1 cellular context compared by ENCODE assay signal in the genomic region with DNA sequence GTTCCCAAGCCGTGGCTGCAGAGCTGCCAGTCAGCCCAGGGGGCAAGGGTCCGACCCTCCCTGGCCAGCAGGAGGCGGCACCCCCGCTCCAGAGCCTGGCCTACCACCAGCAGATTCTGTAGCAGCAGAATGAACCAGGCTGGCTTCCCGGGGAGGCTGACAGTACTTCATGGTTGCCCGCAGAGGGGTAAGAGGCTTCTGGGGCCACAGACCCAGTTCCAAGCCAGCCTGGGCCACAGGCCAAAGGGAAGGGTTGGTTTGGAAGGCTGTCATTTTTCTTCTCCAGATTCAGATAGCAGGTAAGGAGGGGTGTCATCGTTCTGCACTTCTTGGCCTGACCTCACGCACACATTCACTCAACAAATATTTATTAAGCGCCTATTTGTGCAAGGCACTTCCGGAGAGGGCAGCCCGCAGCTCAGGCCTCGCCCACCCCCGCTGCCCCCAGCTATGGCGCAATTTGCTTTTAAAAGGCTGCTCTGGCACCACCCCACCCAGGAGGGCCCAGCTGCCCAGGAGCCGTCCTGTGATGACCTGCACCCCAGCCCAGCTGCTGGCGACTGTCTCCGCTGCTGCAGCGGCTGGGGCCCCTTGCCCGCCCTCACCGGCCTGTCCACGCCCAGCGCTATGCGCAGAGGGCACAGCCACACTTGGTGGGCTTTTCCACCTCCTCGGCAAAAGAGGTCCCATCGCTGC.
A peak's percentile ranks its signal among the peaks of the same experiment; 100 is the strongest.
TF ChIP-seq lines count a peak whose summit lies in the region.

No MANE protein-coding gene starts in this region.

TF ChIP-seq in HepG2, 621 proteins besides CTCF, POLR2A, EP300 and RAD21 (continued from another document and continues in another):
- TF ChIP-seq, protein P1, sequence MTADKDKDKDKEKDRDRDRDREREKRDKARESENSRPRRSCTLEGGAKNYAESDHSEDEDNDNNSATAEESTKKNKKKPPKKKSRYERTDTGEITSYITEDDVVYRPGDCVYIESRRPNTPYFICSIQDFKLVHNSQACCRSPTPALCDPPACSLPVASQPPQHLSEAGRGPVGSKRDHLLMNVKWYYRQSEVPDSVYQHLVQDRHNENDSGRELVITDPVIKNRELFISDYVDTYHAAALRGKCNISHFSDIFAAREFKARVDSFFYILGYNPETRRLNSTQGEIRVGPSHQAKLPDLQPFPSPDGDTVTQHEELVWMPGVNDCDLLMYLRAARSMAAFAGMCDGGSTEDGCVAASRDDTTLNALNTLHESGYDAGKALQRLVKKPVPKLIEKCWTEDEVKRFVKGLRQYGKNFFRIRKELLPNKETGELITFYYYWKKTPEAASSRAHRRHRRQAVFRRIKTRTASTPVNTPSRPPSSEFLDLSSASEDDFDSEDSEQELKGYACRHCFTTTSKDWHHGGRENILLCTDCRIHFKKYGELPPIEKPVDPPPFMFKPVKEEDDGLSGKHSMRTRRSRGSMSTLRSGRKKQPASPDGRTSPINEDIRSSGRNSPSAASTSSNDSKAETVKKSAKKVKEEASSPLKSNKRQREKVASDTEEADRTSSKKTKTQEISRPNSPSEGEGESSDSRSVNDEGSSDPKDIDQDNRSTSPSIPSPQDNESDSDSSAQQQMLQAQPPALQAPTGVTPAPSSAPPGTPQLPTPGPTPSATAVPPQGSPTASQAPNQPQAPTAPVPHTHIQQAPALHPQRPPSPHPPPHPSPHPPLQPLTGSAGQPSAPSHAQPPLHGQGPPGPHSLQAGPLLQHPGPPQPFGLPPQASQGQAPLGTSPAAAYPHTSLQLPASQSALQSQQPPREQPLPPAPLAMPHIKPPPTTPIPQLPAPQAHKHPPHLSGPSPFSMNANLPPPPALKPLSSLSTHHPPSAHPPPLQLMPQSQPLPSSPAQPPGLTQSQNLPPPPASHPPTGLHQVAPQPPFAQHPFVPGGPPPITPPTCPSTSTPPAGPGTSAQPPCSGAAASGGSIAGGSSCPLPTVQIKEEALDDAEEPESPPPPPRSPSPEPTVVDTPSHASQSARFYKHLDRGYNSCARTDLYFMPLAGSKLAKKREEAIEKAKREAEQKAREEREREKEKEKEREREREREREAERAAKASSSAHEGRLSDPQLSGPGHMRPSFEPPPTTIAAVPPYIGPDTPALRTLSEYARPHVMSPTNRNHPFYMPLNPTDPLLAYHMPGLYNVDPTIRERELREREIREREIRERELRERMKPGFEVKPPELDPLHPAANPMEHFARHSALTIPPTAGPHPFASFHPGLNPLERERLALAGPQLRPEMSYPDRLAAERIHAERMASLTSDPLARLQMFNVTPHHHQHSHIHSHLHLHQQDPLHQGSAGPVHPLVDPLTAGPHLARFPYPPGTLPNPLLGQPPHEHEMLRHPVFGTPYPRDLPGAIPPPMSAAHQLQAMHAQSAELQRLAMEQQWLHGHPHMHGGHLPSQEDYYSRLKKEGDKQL (CRISPR knock-in tag; IDR thresholded peaks at IDR 0.05; ENCODE audit: low read depth), result peak; percentile 33; the same call in 1 of the 2 replicates
- TF ChIP-seq, protein P2, sequence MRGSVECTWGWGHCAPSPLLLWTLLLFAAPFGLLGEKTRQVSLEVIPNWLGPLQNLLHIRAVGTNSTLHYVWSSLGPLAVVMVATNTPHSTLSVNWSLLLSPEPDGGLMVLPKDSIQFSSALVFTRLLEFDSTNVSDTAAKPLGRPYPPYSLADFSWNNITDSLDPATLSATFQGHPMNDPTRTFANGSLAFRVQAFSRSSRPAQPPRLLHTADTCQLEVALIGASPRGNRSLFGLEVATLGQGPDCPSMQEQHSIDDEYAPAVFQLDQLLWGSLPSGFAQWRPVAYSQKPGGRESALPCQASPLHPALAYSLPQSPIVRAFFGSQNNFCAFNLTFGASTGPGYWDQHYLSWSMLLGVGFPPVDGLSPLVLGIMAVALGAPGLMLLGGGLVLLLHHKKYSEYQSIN (CRISPR knock-in tag; IDR thresholded peaks at IDR 0.05; ENCODE audit: borderline replicate concordance), result no peak
- peak; percentile 53; the same call in 1 of the 2 replicates for TF ChIP-seq RXRB (CRISPR knock-in tag; IDR thresholded peaks at IDR 0.05; ENCODE audit: borderline replicate concordance)
- no peak for TF ChIP-seq ZKSCAN8 (CRISPR knock-in tag; IDR thresholded peaks at IDR 0.05; ENCODE audit: borderline replicate concordance)
- TF ChIP-seq, protein P3, sequence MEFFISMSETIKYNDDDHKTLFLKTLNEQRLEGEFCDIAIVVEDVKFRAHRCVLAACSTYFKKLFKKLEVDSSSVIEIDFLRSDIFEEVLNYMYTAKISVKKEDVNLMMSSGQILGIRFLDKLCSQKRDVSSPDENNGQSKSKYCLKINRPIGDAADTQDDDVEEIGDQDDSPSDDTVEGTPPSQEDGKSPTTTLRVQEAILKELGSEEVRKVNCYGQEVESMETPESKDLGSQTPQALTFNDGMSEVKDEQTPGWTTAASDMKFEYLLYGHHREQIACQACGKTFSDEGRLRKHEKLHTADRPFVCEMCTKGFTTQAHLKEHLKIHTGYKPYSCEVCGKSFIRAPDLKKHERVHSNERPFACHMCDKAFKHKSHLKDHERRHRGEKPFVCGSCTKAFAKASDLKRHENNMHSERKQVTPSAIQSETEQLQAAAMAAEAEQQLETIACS (CRISPR knock-in tag; IDR thresholded peaks at IDR 0.05), result no peak
- no peak; the same call in 1 of the 2 replicates for TF ChIP-seq ZNF12 (CRISPR knock-in tag; IDR thresholded peaks at IDR 0.05)
- TF ChIP-seq ZNF644 (CRISPR knock-in tag; IDR thresholded peaks at IDR 0.05; ENCODE audit: low read depth), result no peak
- no peak for TF ChIP-seq ARID2 (CRISPR knock-in tag; IDR thresholded peaks at IDR 0.05; ENCODE audit: borderline replicate concordance)
- 0 out of 2 replicates have a peak, but pooled peaks have one; percentile 14 for TF ChIP-seq ZNF331 (CRISPR knock-in tag; IDR thresholded peaks at IDR 0.05)
- 0 out of 2 replicates have a peak, but pooled peaks have one; percentile 24 for TF ChIP-seq CREM (IDR thresholded peaks at IDR 0.05)
- TF ChIP-seq CREM (CRISPR knock-in tag; IDR thresholded peaks at IDR 0.05), result no peak
- no peak for TF ChIP-seq ZNF121 (CRISPR knock-in tag; IDR thresholded peaks at IDR 0.05)
- TF ChIP-seq GFI1 (CRISPR knock-in tag; IDR thresholded peaks at IDR 0.05; ENCODE audit: borderline replicate concordance), result no peak
- TF ChIP-seq KAT7 (CRISPR knock-in tag; IDR thresholded peaks at IDR 0.05; ENCODE audit: borderline replicate concordance), result no peak
- TF ChIP-seq, protein P4, sequence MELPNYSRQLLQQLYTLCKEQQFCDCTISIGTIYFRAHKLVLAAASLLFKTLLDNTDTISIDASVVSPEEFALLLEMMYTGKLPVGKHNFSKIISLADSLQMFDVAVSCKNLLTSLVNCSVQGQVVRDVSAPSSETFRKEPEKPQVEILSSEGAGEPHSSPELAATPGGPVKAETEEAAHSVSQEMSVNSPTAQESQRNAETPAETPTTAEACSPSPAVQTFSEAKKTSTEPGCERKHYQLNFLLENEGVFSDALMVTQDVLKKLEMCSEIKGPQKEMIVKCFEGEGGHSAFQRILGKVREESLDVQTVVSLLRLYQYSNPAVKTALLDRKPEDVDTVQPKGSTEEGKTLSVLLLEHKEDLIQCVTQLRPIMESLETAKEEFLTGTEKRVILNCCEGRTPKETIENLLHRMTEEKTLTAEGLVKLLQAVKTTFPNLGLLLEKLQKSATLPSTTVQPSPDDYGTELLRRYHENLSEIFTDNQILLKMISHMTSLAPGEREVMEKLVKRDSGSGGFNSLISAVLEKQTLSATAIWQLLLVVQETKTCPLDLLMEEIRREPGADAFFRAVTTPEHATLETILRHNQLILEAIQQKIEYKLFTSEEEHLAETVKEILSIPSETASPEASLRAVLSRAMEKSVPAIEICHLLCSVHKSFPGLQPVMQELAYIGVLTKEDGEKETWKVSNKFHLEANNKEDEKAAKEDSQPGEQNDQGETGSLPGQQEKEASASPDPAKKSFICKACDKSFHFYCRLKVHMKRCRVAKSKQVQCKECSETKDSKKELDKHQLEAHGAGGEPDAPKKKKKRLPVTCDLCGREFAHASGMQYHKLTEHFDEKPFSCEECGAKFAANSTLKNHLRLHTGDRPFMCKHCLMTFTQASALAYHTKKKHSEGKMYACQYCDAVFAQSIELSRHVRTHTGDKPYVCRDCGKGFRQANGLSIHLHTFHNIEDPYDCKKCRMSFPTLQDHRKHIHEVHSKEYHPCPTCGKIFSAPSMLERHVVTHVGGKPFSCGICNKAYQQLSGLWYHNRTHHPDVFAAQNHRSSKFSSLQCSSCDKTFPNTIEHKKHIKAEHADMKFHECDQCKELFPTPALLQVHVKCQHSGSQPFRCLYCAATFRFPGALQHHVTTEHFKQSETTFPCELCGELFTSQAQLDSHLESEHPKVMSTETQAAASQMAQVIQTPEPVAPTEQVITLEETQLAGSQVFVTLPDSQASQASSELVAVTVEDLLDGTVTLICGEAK (IDR thresholded peaks at IDR 0.05), result no peak
- TF ChIP-seq, protein P4 (CRISPR knock-in tag; IDR thresholded peaks at IDR 0.05), result no peak
- no peak for TF ChIP-seq BRCA1 (CRISPR knock-in tag; IDR thresholded peaks at IDR 0.05)
- TF ChIP-seq MAFG (CRISPR knock-in tag; IDR thresholded peaks at IDR 0.05), result no peak
- peak; percentile 60; the same call in 1 of the 2 replicates for TF ChIP-seq KLF12 (CRISPR knock-in tag; IDR thresholded peaks at IDR 0.05; ENCODE audit: borderline replicate concordance)
- TF ChIP-seq CEBPG (CRISPR knock-in tag; IDR thresholded peaks at IDR 0.05), result peak; percentile 85
- no peak for TF ChIP-seq DPF2 (CRISPR knock-in tag; IDR thresholded peaks at IDR 0.05; ENCODE audit: borderline replicate concordance, low read depth)
- no peak for TF ChIP-seq ZNF75D (CRISPR knock-in tag; IDR thresholded peaks at IDR 0.05; ENCODE audit: borderline replicate concordance)
- 0 out of 2 replicates have a peak, but pooled peaks have one; percentile 67 for TF ChIP-seq ZNF572 (CRISPR knock-in tag; IDR thresholded peaks at IDR 0.05)
- TF ChIP-seq CENPT (CRISPR knock-in tag; IDR thresholded peaks at IDR 0.05; ENCODE audit: low read depth), result no peak
- 0 out of 2 replicates have a peak, but pooled peaks have one; percentile 40 for TF ChIP-seq PHF21A (CRISPR knock-in tag; IDR thresholded peaks at IDR 0.05)
- TF ChIP-seq PTBP1 (IDR thresholded peaks at IDR 0.05; ENCODE audit: low read depth, low read length, poor library complexity, severe bottlenecking), result no peak
- TF ChIP-seq LCORL (IDR thresholded peaks at IDR 0.05), result no peak
- TF ChIP-seq LCORL (CRISPR knock-in tag; IDR thresholded peaks at IDR 0.05), result peak; percentile 81
- TF ChIP-seq, protein P5, sequence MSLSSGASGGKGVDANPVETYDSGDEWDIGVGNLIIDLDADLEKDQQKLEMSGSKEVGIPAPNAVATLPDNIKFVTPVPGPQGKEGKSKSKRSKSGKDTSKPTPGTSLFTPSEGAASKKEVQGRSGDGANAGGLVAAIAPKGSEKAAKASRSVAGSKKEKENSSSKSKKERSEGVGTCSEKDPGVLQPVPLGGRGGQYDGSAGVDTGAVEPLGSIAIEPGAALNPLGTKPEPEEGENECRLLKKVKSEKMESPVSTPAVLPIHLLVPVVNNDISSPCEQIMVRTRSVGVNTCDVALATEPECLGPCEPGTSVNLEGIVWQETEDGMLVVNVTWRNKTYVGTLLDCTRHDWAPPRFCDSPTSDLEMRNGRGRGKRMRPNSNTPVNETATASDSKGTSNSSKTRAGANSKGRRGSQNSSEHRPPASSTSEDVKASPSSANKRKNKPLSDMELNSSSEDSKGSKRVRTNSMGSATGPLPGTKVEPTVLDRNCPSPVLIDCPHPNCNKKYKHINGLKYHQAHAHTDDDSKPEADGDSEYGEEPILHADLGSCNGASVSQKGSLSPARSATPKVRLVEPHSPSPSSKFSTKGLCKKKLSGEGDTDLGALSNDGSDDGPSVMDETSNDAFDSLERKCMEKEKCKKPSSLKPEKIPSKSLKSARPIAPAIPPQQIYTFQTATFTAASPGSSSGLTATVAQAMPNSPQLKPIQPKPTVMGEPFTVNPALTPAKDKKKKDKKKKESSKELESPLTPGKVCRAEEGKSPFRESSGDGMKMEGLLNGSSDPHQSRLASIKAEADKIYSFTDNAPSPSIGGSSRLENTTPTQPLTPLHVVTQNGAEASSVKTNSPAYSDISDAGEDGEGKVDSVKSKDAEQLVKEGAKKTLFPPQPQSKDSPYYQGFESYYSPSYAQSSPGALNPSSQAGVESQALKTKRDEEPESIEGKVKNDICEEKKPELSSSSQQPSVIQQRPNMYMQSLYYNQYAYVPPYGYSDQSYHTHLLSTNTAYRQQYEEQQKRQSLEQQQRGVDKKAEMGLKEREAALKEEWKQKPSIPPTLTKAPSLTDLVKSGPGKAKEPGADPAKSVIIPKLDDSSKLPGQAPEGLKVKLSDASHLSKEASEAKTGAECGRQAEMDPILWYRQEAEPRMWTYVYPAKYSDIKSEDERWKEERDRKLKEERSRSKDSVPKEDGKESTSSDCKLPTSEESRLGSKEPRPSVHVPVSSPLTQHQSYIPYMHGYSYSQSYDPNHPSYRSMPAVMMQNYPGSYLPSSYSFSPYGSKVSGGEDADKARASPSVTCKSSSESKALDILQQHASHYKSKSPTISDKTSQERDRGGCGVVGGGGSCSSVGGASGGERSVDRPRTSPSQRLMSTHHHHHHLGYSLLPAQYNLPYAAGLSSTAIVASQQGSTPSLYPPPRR (CRISPR knock-in tag; IDR thresholded peaks at IDR 0.05; ENCODE audit: borderline replicate concordance), result peak; percentile 38; the same call in 1 of the 2 replicates
- no peak for TF ChIP-seq ZC3H4 (CRISPR knock-in tag; IDR thresholded peaks at IDR 0.05; ENCODE audit: borderline replicate concordance)
